In the genomic region with DNA sequence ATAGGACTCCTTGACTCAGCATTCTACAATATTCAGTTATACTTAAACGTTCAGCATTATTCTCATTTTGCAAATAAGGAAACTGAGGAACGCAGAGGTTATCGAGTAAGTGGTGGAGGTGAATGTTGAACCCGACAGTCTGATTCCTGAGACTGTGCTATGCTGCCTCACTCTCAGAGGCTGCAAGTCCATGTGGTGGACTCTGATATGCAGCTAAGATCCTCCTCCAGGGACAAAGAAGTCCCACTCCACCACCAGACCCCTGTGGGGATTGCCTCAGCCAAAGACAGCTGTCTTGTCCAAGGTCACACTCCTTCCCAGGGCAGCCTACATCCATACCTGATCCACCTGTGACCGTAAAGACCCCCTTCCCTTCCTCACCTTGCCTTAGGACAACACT, we compare ENCODE assay signal across 11 cellular contexts. TPM values are rescaled to one million over a fixed set of nuclear protein-coding genes. Genes with fewer than 3 reads are reported as not detected.
"Had no signal": no experiment of that assay in that cellular context is flagged by ENCODE, and none has a peak within 500 bp of the region (broad histone marks: within the 10 kb centered on the region; RNA-seq: fewer than 3 reads in every experiment).

No MANE protein-coding gene starts in this region.

- H3K4me3 Mint-ChIP-seq: HFFc6, IgD-negative memory B cell had no signal

- H2AFZ ChIP-seq: GM23248 had no signal

- H3K9me3 ChIP-seq: HAP-1 had no signal

- ATAC-seq: HCT116 had no signal

- H3K9ac ChIP-seq: GM23248 had no signal

- DNase-seq: GM23248, GOT3, H7, HFFc6, KG1 had no signal

- H3K27ac ChIP-seq: GM23248, HL-60 had no signal

- H3K27ac Mint-ChIP-seq: HFFc6, IgD-negative memory B cell had no signal

- H3K9me3 Mint-ChIP-seq: IgD-negative memory B cell had no signal

- H3K36me3 ChIP-seq: HAP-1 had no signal

- H3K4me1 Mint-ChIP-seq: IgD-negative memory B cell had no signal

- H3K4me1 ChIP-seq: HAP-1 had no signal

- FAIRE-seq: HTR-8/SVneo had no signal

- H3K4me3 ChIP-seq: GM23248, HAP-1 had no signal

RNA-seq across cellular contexts. Expression of a gene that starts 37.5 kb away (rescaled TPM):
- total RNA-seq: GM23248, H4, H7, HFFc6 had no signal
- polyA plus RNA-seq: GM23248, IgD-negative memory B cell had no signal
